In the genomic region with DNA sequence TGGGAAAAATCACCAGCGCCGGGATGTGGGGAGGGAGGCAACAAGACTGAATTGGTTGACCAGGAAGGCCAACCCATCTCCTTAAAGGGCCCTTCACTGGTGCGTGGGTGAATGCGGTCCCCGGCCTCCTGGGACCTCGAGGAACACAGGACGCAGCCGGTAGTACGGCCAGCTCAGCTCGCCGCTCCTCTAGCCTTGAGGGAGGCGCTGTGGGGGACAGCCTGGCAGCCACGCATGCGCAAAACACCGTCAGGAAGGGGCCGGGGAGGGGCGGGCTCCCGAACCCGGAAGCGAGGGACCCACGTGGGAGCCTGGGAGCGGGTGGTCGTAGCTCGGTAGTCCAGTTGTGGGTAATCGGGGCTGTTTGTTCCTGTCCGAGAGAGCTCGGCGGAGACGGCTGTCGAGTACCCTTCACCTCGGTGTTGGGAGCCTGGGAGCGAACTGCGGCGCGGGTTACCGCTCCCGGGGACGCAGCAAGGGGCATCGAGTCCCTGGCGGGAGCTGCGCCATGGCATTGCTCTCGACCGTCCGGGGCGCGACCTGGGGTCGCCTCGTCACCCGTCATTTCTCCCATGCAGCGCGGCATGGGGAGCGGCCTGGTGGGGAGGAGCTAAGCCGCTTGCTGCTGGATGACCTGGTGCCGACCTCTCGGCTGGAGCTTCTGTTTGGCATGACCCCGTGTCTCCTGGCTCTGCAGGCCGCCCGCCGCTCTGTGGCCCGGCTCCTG, we compare ENCODE assay signal across 1 cellular context.
TF ChIP-seq lines count a peak whose summit lies in the region.

A gene with protein sequence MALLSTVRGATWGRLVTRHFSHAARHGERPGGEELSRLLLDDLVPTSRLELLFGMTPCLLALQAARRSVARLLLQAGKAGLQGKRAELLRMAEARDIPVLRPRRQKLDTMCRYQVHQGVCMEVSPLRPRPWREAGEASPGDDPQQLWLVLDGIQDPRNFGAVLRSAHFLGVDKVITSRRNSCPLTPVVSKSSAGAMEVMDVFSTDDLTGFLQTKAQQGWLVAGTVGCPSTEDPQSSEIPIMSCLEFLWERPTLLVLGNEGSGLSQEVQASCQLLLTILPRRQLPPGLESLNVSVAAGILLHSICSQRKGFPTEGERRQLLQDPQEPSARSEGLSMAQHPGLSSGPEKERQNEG (plus strand): TSS at position 281 of the 727 bp plus-strand sequence. CDS start 228 bp downstream, at position 509.

TF ChIP-seq in HEK293, 187 proteins besides CTCF, POLR2A, EP300 and RAD21 (continued from another document and continues in another):
- TF ChIP-seq, protein P1, sequence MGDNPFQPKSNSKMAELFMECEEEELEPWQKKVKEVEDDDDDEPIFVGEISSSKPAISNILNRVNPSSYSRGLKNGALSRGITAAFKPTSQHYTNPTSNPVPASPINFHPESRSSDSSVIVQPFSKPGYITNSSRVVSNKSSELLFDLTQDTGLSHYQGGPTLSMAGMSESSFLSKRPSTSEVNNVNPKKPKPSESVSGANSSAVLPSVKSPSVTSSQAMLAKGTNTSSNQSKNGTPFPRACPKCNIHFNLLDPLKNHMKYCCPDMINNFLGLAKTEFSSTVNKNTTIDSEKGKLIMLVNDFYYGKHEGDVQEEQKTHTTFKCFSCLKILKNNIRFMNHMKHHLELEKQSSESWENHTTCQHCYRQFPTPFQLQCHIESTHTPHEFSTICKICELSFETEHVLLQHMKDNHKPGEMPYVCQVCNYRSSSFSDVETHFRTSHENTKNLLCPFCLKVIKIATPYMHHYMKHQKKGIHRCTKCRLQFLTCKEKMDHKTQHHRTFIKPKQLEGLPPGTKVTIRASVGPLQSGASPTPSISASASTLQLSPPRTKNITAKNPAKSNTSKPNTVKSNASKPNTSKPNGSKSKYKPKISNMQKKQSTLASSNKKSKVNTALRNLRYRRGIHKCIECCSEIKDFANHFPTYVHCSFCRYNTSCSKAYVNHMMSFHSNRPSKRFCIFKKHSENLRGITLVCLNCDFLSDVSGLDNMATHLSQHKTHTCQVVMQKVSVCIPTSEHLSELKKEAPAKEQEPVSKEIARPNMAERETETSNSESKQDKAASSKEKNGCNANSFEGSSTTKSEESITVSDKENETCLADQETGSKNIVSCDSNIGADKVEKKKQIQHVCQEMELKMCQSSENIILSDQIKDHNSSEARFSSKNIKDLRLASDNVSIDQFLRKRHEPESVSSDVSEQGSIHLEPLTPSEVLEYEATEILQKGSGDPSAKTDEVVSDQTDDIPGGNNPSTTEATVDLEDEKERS (tag by site-specific recombination; IDR thresholded peaks at IDR 0.05) = no peak
- TF ChIP-seq ZNF157 (tag by site-specific recombination; IDR thresholded peaks at IDR 0.05) = no peak
- peak; percentile 92 for TF ChIP-seq SP3 (tag by site-specific recombination; IDR thresholded peaks at IDR 0.05)
- TF ChIP-seq, protein P2, sequence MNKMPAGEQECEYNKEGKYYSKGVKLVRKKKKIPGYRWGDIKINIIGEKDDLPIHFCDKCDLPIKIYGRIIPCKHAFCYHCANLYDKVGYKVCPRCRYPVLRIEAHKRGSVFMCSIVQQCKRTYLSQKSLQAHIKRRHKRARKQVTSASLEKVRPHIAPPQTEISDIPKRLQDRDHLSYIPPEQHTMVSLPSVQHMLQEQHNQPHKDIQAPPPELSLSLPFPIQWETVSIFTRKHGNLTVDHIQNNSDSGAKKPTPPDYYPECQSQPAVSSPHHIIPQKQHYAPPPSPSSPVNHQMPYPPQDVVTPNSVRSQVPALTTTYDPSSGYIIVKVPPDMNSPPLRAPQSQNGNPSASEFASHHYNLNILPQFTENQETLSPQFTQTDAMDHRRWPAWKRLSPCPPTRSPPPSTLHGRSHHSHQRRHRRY (tag by site-specific recombination; IDR thresholded peaks at IDR 0.05) = no peak
- TF ChIP-seq ZNF549 (tag by site-specific recombination; IDR thresholded peaks at IDR 0.05) = no peak
- no peak for TF ChIP-seq SCRT2 (tag by site-specific recombination; IDR thresholded peaks at IDR 0.05)
- peak; percentile 46; the same call in 1 of the 2 replicates for TF ChIP-seq ZNF423 (tag by site-specific recombination; IDR thresholded peaks at IDR 0.05)
- no peak for TF ChIP-seq ZNF19 (tag by site-specific recombination; IDR thresholded peaks at IDR 0.05; ENCODE audit: low read depth)
- no peak for TF ChIP-seq ZFP3 (tag by site-specific recombination; IDR thresholded peaks at IDR 0.05; ENCODE audit: low read depth)
- TF ChIP-seq, protein P3, sequence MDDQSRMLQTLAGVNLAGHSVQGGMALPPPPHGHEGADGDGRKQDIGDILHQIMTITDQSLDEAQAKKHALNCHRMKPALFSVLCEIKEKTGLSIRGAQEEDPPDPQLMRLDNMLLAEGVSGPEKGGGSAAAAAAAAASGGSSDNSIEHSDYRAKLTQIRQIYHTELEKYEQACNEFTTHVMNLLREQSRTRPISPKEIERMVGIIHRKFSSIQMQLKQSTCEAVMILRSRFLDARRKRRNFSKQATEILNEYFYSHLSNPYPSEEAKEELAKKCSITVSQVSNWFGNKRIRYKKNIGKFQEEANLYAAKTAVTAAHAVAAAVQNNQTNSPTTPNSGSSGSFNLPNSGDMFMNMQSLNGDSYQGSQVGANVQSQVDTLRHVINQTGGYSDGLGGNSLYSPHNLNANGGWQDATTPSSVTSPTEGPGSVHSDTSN (CRISPR knock-in tag; IDR thresholded peaks at IDR 0.05) = peak; percentile 62; the same call in 1 of the 2 replicates
- peak; percentile 81 for TF ChIP-seq ZNF76 (tag by site-specific recombination; IDR thresholded peaks at IDR 0.05; ENCODE audit: borderline replicate concordance, low read depth)
- TF ChIP-seq, protein P4, sequence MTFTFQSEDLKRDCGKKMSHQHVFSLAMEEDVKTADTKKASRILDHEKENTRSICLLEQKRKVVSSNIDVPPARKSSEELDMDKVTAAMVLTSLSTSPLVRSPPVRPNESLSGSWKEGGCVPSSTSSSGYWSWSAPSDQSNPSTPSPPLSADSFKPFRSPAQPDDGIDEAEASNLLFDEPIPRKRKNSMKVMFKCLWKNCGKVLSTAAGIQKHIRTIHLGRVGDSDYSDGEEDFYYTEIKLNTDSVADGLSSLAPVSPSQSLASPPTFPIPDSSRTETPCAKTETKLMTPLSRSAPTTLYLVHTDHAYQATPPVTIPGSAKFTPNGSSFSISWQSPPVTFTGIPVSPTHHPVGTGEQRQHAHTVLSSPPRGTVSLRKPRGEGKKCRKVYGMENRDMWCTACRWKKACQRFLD (tag by site-specific recombination; IDR thresholded peaks at IDR 0.05) = no peak
- no peak for TF ChIP-seq ZNF558 (tag by site-specific recombination; IDR thresholded peaks at IDR 0.05)
- no peak for TF ChIP-seq ZNF37A (tag by site-specific recombination; IDR thresholded peaks at IDR 0.05)
- peak; percentile 28; the same call in 1 of the 2 replicates for TF ChIP-seq ZBTB20 (tag by site-specific recombination; IDR thresholded peaks at IDR 0.05)
- TF ChIP-seq, protein P5, sequence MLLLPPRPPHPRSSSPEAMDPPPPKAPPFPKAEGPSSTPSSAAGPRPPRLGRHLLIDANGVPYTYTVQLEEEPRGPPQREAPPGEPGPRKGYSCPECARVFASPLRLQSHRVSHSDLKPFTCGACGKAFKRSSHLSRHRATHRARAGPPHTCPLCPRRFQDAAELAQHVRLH (tag by site-specific recombination; IDR thresholded peaks at IDR 0.05) = 0 out of 2 replicates have a peak, but pooled peaks have one; percentile 61
- TF ChIP-seq, protein P6, sequence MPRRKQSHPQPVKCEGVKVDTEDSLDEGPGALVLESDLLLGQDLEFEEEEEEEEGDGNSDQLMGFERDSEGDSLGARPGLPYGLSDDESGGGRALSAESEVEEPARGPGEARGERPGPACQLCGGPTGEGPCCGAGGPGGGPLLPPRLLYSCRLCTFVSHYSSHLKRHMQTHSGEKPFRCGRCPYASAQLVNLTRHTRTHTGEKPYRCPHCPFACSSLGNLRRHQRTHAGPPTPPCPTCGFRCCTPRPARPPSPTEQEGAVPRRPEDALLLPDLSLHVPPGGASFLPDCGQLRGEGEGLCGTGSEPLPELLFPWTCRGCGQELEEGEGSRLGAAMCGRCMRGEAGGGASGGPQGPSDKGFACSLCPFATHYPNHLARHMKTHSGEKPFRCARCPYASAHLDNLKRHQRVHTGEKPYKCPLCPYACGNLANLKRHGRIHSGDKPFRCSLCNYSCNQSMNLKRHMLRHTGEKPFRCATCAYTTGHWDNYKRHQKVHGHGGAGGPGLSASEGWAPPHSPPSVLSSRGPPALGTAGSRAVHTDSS (tag by site-specific recombination; IDR thresholded peaks at IDR 0.05) = no peak
- TF ChIP-seq PRDM1 (tag by site-specific recombination; IDR thresholded peaks at IDR 0.05) = no peak
- TF ChIP-seq KLF9 (tag by site-specific recombination; IDR thresholded peaks at IDR 0.05; ENCODE audit: low read depth) = peak; percentile 46; the same call in 1 of the 2 replicates
- no peak for TF ChIP-seq ZNF138 (tag by site-specific recombination; IDR thresholded peaks at IDR 0.05; ENCODE audit: borderline replicate concordance)
- TF ChIP-seq ZNF324 (tag by site-specific recombination; IDR thresholded peaks at IDR 0.05) = 0 out of 2 replicates have a peak, but pooled peaks have one; percentile 48
- TF ChIP-seq, protein P7, sequence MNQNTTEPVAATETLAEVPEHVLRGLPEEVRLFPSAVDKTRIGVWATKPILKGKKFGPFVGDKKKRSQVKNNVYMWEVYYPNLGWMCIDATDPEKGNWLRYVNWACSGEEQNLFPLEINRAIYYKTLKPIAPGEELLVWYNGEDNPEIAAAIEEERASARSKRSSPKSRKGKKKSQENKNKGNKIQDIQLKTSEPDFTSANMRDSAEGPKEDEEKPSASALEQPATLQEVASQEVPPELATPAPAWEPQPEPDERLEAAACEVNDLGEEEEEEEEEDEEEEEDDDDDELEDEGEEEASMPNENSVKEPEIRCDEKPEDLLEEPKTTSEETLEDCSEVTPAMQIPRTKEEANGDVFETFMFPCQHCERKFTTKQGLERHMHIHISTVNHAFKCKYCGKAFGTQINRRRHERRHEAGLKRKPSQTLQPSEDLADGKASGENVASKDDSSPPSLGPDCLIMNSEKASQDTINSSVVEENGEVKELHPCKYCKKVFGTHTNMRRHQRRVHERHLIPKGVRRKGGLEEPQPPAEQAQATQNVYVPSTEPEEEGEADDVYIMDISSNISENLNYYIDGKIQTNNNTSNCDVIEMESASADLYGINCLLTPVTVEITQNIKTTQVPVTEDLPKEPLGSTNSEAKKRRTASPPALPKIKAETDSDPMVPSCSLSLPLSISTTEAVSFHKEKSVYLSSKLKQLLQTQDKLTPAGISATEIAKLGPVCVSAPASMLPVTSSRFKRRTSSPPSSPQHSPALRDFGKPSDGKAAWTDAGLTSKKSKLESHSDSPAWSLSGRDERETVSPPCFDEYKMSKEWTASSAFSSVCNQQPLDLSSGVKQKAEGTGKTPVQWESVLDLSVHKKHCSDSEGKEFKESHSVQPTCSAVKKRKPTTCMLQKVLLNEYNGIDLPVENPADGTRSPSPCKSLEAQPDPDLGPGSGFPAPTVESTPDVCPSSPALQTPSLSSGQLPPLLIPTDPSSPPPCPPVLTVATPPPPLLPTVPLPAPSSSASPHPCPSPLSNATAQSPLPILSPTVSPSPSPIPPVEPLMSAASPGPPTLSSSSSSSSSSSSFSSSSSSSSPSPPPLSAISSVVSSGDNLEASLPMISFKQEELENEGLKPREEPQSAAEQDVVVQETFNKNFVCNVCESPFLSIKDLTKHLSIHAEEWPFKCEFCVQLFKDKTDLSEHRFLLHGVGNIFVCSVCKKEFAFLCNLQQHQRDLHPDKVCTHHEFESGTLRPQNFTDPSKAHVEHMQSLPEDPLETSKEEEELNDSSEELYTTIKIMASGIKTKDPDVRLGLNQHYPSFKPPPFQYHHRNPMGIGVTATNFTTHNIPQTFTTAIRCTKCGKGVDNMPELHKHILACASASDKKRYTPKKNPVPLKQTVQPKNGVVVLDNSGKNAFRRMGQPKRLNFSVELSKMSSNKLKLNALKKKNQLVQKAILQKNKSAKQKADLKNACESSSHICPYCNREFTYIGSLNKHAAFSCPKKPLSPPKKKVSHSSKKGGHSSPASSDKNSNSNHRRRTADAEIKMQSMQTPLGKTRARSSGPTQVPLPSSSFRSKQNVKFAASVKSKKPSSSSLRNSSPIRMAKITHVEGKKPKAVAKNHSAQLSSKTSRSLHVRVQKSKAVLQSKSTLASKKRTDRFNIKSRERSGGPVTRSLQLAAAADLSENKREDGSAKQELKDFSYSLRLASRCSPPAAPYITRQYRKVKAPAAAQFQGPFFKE (tag by site-specific recombination; IDR thresholded peaks at IDR 0.05; ENCODE audit: borderline replicate concordance) = no peak
- no peak for TF ChIP-seq ZNF404 (tag by site-specific recombination; IDR thresholded peaks at IDR 0.05)
- TF ChIP-seq, protein P8, sequence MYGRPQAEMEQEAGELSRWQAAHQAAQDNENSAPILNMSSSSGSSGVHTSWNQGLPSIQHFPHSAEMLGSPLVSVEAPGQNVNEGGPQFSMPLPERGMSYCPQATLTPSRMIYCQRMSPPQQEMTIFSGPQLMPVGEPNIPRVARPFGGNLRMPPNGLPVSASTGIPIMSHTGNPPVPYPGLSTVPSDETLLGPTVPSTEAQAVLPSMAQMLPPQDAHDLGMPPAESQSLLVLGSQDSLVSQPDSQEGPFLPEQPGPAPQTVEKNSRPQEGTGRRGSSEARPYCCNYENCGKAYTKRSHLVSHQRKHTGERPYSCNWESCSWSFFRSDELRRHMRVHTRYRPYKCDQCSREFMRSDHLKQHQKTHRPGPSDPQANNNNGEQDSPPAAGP (tag by site-specific recombination; IDR thresholded peaks at IDR 0.05) = no peak; the same call in 1 of the 2 replicates
- TF ChIP-seq ZNF335 (tag by site-specific recombination; conservative IDR thresholded peaks at IDR 0.05) = peak; percentile 99
- no peak for TF ChIP-seq ZNF354C (tag by site-specific recombination; IDR thresholded peaks at IDR 0.05; ENCODE audit: borderline replicate concordance, low read depth)
- no peak for TF ChIP-seq ZNF133 (tag by site-specific recombination; IDR thresholded peaks at IDR 0.05)
- TF ChIP-seq ZBTB21 (tag by site-specific recombination; IDR thresholded peaks at IDR 0.05) = 0 out of 2 replicates have a peak, but pooled peaks have one; percentile 11
- no peak for TF ChIP-seq KLF7 (tag by site-specific recombination; IDR thresholded peaks at IDR 0.05; ENCODE audit: borderline replicate concordance)
- no peak for TF ChIP-seq SETDB1 (IDR thresholded peaks at IDR 0.05; ENCODE audit: insufficient read length, low read length)
- TF ChIP-seq ZNF707 (tag by site-specific recombination; IDR thresholded peaks at IDR 0.05) = no peak
- no peak for TF ChIP-seq ZNF292 (tag by site-specific recombination; IDR thresholded peaks at IDR 0.05; ENCODE audit: borderline replicate concordance, low read depth)
- TF ChIP-seq ZNF843 (tag by site-specific recombination; IDR thresholded peaks at IDR 0.05) = peak; percentile 21; the same call in 1 of the 2 replicates
- peak; percentile 86 for TF ChIP-seq GLIS1 (tag by site-specific recombination; IDR thresholded peaks at IDR 0.05)
- no peak for TF ChIP-seq HOXD13 (CRISPR knock-in tag; IDR thresholded peaks at IDR 0.05; ENCODE audit: borderline replicate concordance)
- TF ChIP-seq, protein P9, sequence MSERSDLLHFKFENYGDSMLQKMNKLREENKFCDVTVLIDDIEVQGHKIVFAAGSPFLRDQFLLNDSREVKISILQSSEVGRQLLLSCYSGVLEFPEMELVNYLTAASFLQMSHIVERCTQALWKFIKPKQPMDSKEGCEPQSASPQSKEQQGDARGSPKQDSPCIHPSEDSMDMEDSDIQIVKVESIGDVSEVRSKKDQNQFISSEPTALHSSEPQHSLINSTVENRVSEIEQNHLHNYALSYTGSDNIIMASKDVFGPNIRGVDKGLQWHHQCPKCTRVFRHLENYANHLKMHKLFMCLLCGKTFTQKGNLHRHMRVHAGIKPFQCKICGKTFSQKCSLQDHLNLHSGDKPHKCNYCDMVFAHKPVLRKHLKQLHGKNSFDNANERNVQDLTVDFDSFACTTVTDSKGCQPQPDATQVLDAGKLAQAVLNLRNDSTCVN (tag by site-specific recombination; optimal IDR thresholded peaks at IDR 0.05) = peak; percentile 80
- no peak for TF ChIP-seq ZNF274 (IDR thresholded peaks at IDR 0.05; ENCODE audit: low read length)
- TF ChIP-seq ZNF274 (tag by site-specific recombination; IDR thresholded peaks at IDR 0.05; ENCODE audit: borderline replicate concordance) = no peak
